8 cellular contexts compared by ENCODE assay signal in the genomic region with DNA sequence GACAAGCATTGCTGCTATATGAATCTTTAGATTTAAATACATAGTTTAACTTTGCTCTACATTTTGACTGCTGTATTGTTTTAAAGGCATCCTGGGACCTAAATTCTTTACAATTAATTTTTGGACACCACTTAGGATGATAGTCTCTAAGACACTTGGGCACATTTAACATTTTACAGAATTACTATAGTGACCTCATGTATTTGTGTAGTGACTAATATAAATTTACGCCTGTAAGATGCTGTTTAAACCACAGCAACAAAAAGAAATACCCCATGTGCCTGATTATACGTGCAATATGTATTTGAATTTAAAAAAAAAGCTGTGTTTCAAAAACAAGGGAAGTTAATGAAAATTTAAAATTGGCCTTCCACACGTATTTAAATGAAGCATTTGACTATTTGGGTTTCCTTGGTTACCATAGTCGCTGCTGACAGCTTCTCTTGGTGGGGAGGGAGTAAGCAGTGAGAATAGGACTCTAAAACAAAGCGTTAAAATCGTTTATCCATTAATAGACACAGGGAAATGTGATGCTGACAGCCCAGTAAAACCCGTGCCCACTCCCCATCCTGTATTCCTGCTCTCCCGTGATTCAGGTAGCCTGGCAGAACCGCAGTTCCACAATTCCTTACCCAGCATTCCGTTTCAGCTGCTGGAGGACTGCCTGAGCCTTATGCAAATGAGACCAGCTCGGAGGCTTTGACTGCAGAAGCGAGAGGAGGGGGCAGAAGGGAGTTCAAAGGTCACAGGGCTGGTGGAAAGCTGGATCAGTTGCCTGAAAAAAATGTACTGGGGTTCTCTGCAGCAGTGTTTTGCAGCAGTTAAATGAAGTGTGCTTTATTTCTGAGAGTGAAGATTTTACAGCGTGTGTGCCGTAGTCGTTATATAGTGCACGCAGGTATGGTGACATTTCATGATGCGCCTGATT.
A peak's percentile ranks its signal among the peaks of the same experiment; 100 is the strongest.
DNase-seq lines count a peak whose midpoint lies in the region; ATAC-seq lines count a peak whose summit lies in the region.

No MANE protein-coding gene starts in this region.

- no peak overlapping the region for H2BK12ac ChIP-seq in neuronal stem cell (ENCODE audit: low read length)

- peak overlapping the region; percentile 56 to 75 for H3K4me3 ChIP-seq in neuronal stem cell (ENCODE audit: low read length in 2 of 2)

- H2BK15ac ChIP-seq in neuronal stem cell (ENCODE audit: low read length) = no peak overlapping the region

- no peaks in the 10 kb centered on the region for H3K9me3 ChIP-seq in neuronal stem cell (replicated peaks in 1 of 2; ENCODE audit: control insufficient read depth in 2 of 2, insufficient read depth in 1 of 2, low read depth in 1 of 2, low read length in 2 of 2)

- H2AFZ ChIP-seq in neuronal stem cell (ENCODE audit: low read length) = peak overlapping the region; percentile 66

- H4K91ac ChIP-seq in neuronal stem cell (ENCODE audit: low read depth, low read length, poor library complexity) = no peak overlapping the region

- H3K4me1 ChIP-seq in neuronal stem cell (ENCODE audit: control insufficient read depth in 2 of 2, insufficient read depth in 1 of 2, low read depth in 1 of 2, low read length in 2 of 2) = peaks cover 0 to 8% of the 10 kb centered on the region in 2 donors

- no CpG with 5 or more reads among the region's 17 CpGs for WGBS in neuronal stem cell (ENCODE audit: extremely low coverage in 2 of 2, insufficient read length in 2 of 2, insufficient replicate concordance in 1 of 2), 2 donors

- no peaks in the 10 kb centered on the region for H3K79me1 ChIP-seq in neuronal stem cell (ENCODE audit: low read depth, low read length)

- H3K27ac ChIP-seq in neuronal stem cell (replicated peaks; ENCODE audit: low read length) = peak overlapping the region; percentile 55

- no peaks in the 10 kb centered on the region for H3K27me3 ChIP-seq in neuronal stem cell (ENCODE audit: control insufficient read depth in 3 of 3, insufficient read depth in 3 of 3, low read depth in 1 of 3, low read length in 3 of 3)

- H3K9ac ChIP-seq in neuronal stem cell (ENCODE audit: low read depth, low read length, poor library complexity) = no peak overlapping the region

- H3K14ac ChIP-seq in neuronal stem cell (ENCODE audit: low read length) = no peak overlapping the region

- no peak overlapping the region for H2AK5ac ChIP-seq in neuronal stem cell (ENCODE audit: low read depth, low read length)

- no peak overlapping the region for H3K4ac ChIP-seq in neuronal stem cell (ENCODE audit: low read length)

- DNase-seq in LHCN-M2 (ENCODE audit: low read depth) = peak; percentile 24
- peak; percentile 65 to 81 for DNase-seq in SHP77 (lab: John Stamatoyannopoulos, UW)
- peak; percentile 64 for DNase-seq in glomerular visceral epithelial cell (ENCODE audit: extremely low spot score)
- peak; percentile 86 for DNase-seq in neuronal stem cell (ENCODE audit: low spot score)
- DNase-seq in cerebellar nuclear complex (lab: John Stamatoyannopoulos, UW) = no peak
- no peak for DNase-seq in central memory CD4-positive, alpha-beta T cell
- DNase-seq in activated effector memory CD4-positive, alpha-beta T cell treated with anti-CD3 and anti-CD28 coated beads, Interleukin-2, amount 50 U/mL, for 16 hours = no peak

- H3K23ac ChIP-seq in neuronal stem cell (ENCODE audit: low read depth, low read length, poor library complexity) = no peak overlapping the region

- no peak overlapping the region for H2BK5ac ChIP-seq in neuronal stem cell (ENCODE audit: low read length)

- H3K18ac ChIP-seq in neuronal stem cell (ENCODE audit: low read length) = no peak overlapping the region

- H2BK120ac ChIP-seq in neuronal stem cell (ENCODE audit: low read depth, low read length) = no peak overlapping the region

- no peak overlapping the region for H4K8ac ChIP-seq in neuronal stem cell (ENCODE audit: low read depth, low read length)

- peaks cover 0 to 8% of the 10 kb centered on the region in 2 donors for H3K36me3 ChIP-seq in neuronal stem cell (replicated peaks in 1 of 2; ENCODE audit: control insufficient read depth in 2 of 2, insufficient read depth in 2 of 2, low read length in 2 of 2)

- no peak for ATAC-seq in HG02642 (IDR thresholded peaks at IDR 0.05; ENCODE audit: poor library complexity, unreplicated experiment)

- H3K4me2 ChIP-seq in neuronal stem cell (ENCODE audit: insufficient read depth, low read length, poor library complexity, severe bottlenecking) = peak overlapping the region; percentile 45

Comparison
In these comparisons a context has a peak if more than half of its experiments do, and no peak if none do; other contexts are left out.
1. DNase-seq: peak in LHCN-M2 (single experiment), SHP77 (2 of 2), glomerular visceral epithelial cell (single experiment) and neuronal stem cell (single experiment); none in cerebellar nuclear complex (0 of 2), central memory CD4-positive, alpha-beta T cell (single experiment) and activated effector memory CD4-positive, alpha-beta T cell treated with anti-CD3 and anti-CD28 coated beads, Interleukin-2, amount 50 U/mL, for 16 hours (single experiment).